8 cellular contexts compared by ENCODE assay signal in the genomic region with DNA sequence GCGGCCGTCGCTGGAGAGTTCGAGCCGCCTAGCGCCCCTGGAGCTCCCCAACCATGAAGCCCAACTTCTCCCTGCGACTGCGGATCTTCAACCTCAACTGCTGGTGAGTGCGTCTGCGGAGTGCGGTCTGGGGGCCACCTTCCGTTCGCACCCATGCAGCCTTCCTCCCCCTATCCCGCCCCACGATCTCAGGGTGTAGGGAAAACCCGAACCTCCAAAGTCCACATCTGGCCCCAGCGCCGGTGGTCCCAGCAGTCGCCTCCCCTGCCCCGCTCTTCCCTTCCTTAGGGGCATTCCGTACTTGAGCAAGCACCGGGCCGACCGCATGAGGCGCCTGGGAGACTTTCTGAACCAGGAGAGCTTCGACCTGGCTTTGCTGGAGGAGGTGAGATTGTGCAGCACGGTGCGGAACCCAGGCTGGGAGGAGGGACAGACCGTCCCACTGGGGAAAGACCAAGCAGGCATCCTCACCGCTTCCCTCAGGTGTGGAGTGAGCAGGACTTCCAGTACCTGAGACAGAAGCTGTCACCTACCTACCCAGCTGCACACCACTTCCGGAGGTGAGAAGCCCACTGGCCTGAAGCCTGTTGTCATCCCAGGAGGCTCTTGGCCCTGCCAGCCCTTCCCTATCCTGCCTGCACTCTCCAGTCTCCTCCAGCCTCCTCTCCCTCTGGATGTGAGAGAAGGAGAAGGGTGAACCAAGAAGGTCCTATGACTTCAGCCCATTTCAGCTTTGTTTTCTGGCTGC. TPM values are rescaled to one million over a fixed set of nuclear protein-coding genes. Genes with fewer than 3 reads are reported as not detected.
DNase-seq lines count a peak whose midpoint lies in the region; ATAC-seq and TF ChIP-seq lines count a peak whose summit lies in the region.

No MANE protein-coding gene starts in this region.

- H3K4me3 Mint-ChIP-seq in T-helper 17 cell: peak overlapping the region; percentile 95

- H3K27me3 ChIP-seq in KMS-11 (ENCODE audit: insufficient read depth, low read depth) (no peaks in the 10 kb centered on the region), subcutaneous abdominal adipose tissue (ENCODE audit: control insufficient read depth in 5 of 5, insufficient read depth in 4 of 5, low read length in 5 of 5) (no peaks in the 10 kb centered on the region)

- H3K36me3 Mint-ChIP-seq in T-helper 17 cell (ENCODE audit: low read depth): no peaks in the 10 kb centered on the region

- no peaks in the 10 kb centered on the region for H3K27me3 Mint-ChIP-seq in T-helper 17 cell

- H3K4me1 ChIP-seq in KMS-11 (ENCODE audit: low read depth, poor library complexity, severe bottlenecking) (no peaks in the 10 kb centered on the region), subcutaneous abdominal adipose tissue (ENCODE audit: control insufficient read depth in 5 of 5, insufficient read depth in 5 of 5, low read length in 5 of 5) (peaks cover 7 to 27% (median 18%) of the 10 kb centered on the region in 5 donors)

- H3K4me3 ChIP-seq in KMS-11 (IDR thresholded peaks at IDR 0.05; ENCODE audit: insufficient read depth, low read depth, low read length) (no peak overlapping the region), subcutaneous abdominal adipose tissue (ENCODE audit: low read depth in 1 of 5, low read length in 5 of 5) (peak overlapping the region; percentile 78 to 93 (median 87))

- H3K9me3 ChIP-seq in T-helper 17 cell (ENCODE audit: control insufficient read depth, low read length, poor library complexity, severe bottlenecking) (no peaks in the 10 kb centered on the region), subcutaneous abdominal adipose tissue (ENCODE audit: control insufficient read depth in 5 of 5, low read length in 5 of 5) (no peaks in the 10 kb centered on the region)

- H3K27ac Mint-ChIP-seq in T-helper 17 cell: peak overlapping the region; percentile 94

- DNase-seq in GM03348 (ENCODE audit: low spot score): peak; percentile 64
- peak; percentile 37 to 51 (median 40) for DNase-seq in T-helper 17 cell
- peak; percentile 45 for DNase-seq in cerebellum (ENCODE audit: low spot score)
- DNase-seq in left kidney (ENCODE audit: low read depth, low spot score): peak; percentile 86

- H4K20me1 ChIP-seq in KMS-11 (ENCODE audit: insufficient read depth): no peaks in the 10 kb centered on the region

- peaks cover 27% of the 10 kb centered on the region for H3K4me1 Mint-ChIP-seq in T-helper 17 cell

- H3K36me3 ChIP-seq in KMS-11 (ENCODE audit: insufficient read depth) (no peaks in the 10 kb centered on the region), subcutaneous abdominal adipose tissue (ENCODE audit: control insufficient read depth in 5 of 5, insufficient read depth in 5 of 5, low read length in 5 of 5) (peaks cover 0 to 39% (median 22%) of the 10 kb centered on the region in 5 donors)

- H2AFZ ChIP-seq in KMS-11 (ENCODE audit: low read depth): peak overlapping the region; percentile 49; the same call in 1 of the 2 replicates

- ATAC-seq in GM21717 (IDR thresholded peaks at IDR 0.05; ENCODE audit: unreplicated experiment): peak; percentile 32
- peak; percentile 60 for ATAC-seq in T-helper 17 cell
- no peak for ATAC-seq in GM18520 (IDR thresholded peaks at IDR 0.05; ENCODE audit: unreplicated experiment)

- H3K27ac ChIP-seq in KMS-11 (peak overlapping the region; percentile 59), subcutaneous abdominal adipose tissue (ENCODE audit: low read depth, low read length) (peak overlapping the region; percentile 69)

- H3K9ac ChIP-seq in KMS-11 (peak overlapping the region; percentile 83), subcutaneous abdominal adipose tissue (ENCODE audit: low read length in 5 of 5) (peak overlapping the region; percentile 77 to 89 (median 83))

- TF ChIP-seq CTCF in KMS-11 (conservative IDR thresholded peaks at IDR 0.05; ENCODE audit: low read depth, low read length): no peak

- H3K4me2 ChIP-seq in KMS-11: peak overlapping the region; percentile 63

- H3K79me2 ChIP-seq in KMS-11 (ENCODE audit: insufficient read depth, low read depth): no peaks in the 10 kb centered on the region

RNA-seq across cellular contexts. Expression of gene SMPD2, which starts 0.7 kb away (rescaled TPM):
- total RNA-seq in T-helper 17 cell (10 to 100 TPM; 22.9 to 49.5 TPM), cerebellum (6.4 TPM)

RNA-seq across cellular contexts. Expression of gene PPIL6, which starts 0.8 kb away (rescaled TPM):
- total RNA-seq in T-helper 17 cell (1 to 10 TPM in 1 of 2 donors, under 1 TPM in 1; 0.83 to 1.6 TPM), cerebellum (14.5 TPM)

RNA-seq across cellular contexts. Expression of gene MICAL1, which starts 14.3 kb away (rescaled TPM):
- total RNA-seq in T-helper 17 cell (100 to 1,000 TPM; 136 TPM), cerebellum (23.7 TPM)

RNA-seq across cellular contexts. Expression of gene ZBTB24, which starts 41.8 kb away (rescaled TPM):
- 10 to 100 TPM; 14.3 to 15.3 TPM for total RNA-seq in T-helper 17 cell
- total RNA-seq in cerebellum: 9.8 TPM

RNA-seq across cellular contexts. Expression of gene CD164, which starts 59.0 kb away (rescaled TPM):
- 100 to 1,000 TPM; 171 to 176 TPM for total RNA-seq in T-helper 17 cell
- 67.1 TPM for total RNA-seq in cerebellum
